In genomic region chr3:66076861-66077495, GRCh38 we compare ENCODE assay signal across 19 cellular contexts. TPM values are rescaled to one million over a fixed set of nuclear protein-coding genes. Genes with fewer than 3 reads are reported as not detected.
A peak's percentile ranks its signal among the peaks of the same experiment; 100 is the strongest.
DNase-seq lines count a peak whose midpoint lies in the region; ATAC-seq and TF ChIP-seq lines count a peak whose summit lies in the region.
"Had no signal": no experiment of that assay in that cellular context is flagged by ENCODE, and none has a peak within 500 bp of the region (broad histone marks: within the 10 kb centered on the region; RNA-seq: fewer than 3 reads in every experiment).

No MANE protein-coding gene starts in this region.

- peak in 1 of 2 donors; percentile 30 for TF ChIP-seq POLR2A in thyroid gland (IDR thresholded peaks at IDR 0.05)

- peaks cover 3 to 15% of the 10 kb centered on the region in 2 donors for H3K4me1 ChIP-seq in thyroid gland
- H3K4me1 ChIP-seq: tibial artery had no signal

- no peaks in the 10 kb centered on the region for H3K36me3 ChIP-seq in thyroid gland
- H3K36me3 ChIP-seq: tibial artery had no signal

- H3K27ac ChIP-seq in thyroid gland: peak overlapping the region; percentile 59 to 89 (median 77)
- H3K27ac ChIP-seq: tibial artery had no signal

- DNase-seq in ELR (ENCODE audit: low read depth) (peak; percentile 16), amniotic stem cell (lab: John Stamatoyannopoulos, UW) (peak; percentile 64), kidney tubule cell (ENCODE audit: low spot score) (peak; percentile 4), thyroid gland (peak; percentile 63 to 70), middle frontal gyrus (ENCODE audit: extremely low spot score, low spot score) (no peak)
- DNase-seq in activated T-helper 2 cell treated with anti-CD3 and anti-CD28 coated beads, Interferon-gamma antibody, Interleukin-2, Interleukin-4, amounts not matched to agents 10 μg/mL and 5 μg/mL and 100 μg/mL, durations not matched to agents 14 hours and 24 hours and 36 hours (ENCODE audit: low spot score): no peak
- DNase-seq: activated CD8-positive, alpha-beta T cell treated with anti-CD3 and anti-CD28 coated beads, Interleukin-2, amount 10 ng/mL, durations not matched to agents 7 days and 5 days; activated T-cell treated with anti-CD3 and anti-CD28 coated beads, Interleukin-2, amount 50 U/mL, for 72 hours; caudate nucleus; CD4-positive, alpha-beta T cell; effector CD8-positive, alpha-beta T cell; HCEC 1CT; NCI-H1694 treated with DMSO at 0.1 percent for 48 hours; Right ventricle myocardium superior; tibial artery had no signal

- ATAC-seq in HG03439 (IDR thresholded peaks at IDR 0.05; ENCODE audit: unreplicated experiment): no peak
- ATAC-seq: activated CD8-positive, alpha-beta T cell treated with anti-CD3 and anti-CD28 coated beads, Interleukin-2, amount 10 ng/mL, durations not matched to agents 7 days and 5 days; activated T-cell treated with anti-CD3 and anti-CD28 coated beads, Interleukin-2, amount 50 U/mL, for 72 hours; WTC11 had no signal

- H3K9me3 Mint-ChIP-seq in activated T-helper 2 cell treated with anti-CD3 and anti-CD28 coated beads, Interferon-gamma antibody, Interleukin-2, Interleukin-4, amounts not matched to agents 10 μg/mL and 5 μg/mL and 100 μg/mL, durations not matched to agents 14 hours and 24 hours and 36 hours: peaks cover 3% of the 10 kb centered on the region
- H3K9me3 Mint-ChIP-seq: T-helper 1 cell treated with Interleukin-12 subunit alpha and Interleukin-12 subunit beta and Interleukin-4 antibody, amounts not matched to agents 30 μg/mL and 1 μg/mL, for 36 hours; WTC11 had no signal

- peaks cover 3% of the 10 kb centered on the region for H3K27me3 Mint-ChIP-seq in activated T-helper 2 cell treated with anti-CD3 and anti-CD28 coated beads, Interferon-gamma antibody, Interleukin-2, Interleukin-4, amounts not matched to agents 10 μg/mL and 5 μg/mL and 100 μg/mL, durations not matched to agents 14 hours and 24 hours and 36 hours (ENCODE audit: low read depth)
- H3K27me3 Mint-ChIP-seq: activated naive CD8-positive, alpha-beta T cell; CD4-positive, alpha-beta T cell had no signal

- H3K4me3 ChIP-seq in thyroid gland (replicated peaks in 1 of 3): no peak overlapping the region
- H3K4me3 ChIP-seq: tibial artery had no signal

- H3K36me3 Mint-ChIP-seq in activated T-helper 2 cell treated with anti-CD3 and anti-CD28 coated beads, Interferon-gamma antibody, Interleukin-2, Interleukin-4, amounts not matched to agents 10 μg/mL and 5 μg/mL and 100 μg/mL, durations not matched to agents 14 hours and 24 hours and 36 hours (ENCODE audit: low read depth): no peaks in the 10 kb centered on the region
- H3K36me3 Mint-ChIP-seq: activated naive CD8-positive, alpha-beta T cell; WTC11 had no signal

- whole genome bisulfite sequencing in thyroid gland, 2 donors: 50 to 60% methylated on average over 6 of the region's 6 CpGs

- H3K4me3 Mint-ChIP-seq in activated T-helper 2 cell treated with anti-CD3 and anti-CD28 coated beads, Interferon-gamma antibody, Interleukin-2, Interleukin-4, amounts not matched to agents 10 μg/mL and 5 μg/mL and 100 μg/mL, durations not matched to agents 14 hours and 24 hours and 36 hours (ENCODE audit: low read depth): no peak overlapping the region
- H3K4me3 Mint-ChIP-seq: activated CD8-positive, alpha-beta T cell treated with anti-CD3 and anti-CD28 coated beads, Interleukin-2, amount 10 ng/mL, durations not matched to agents 7 days and 5 days; activated naive CD8-positive, alpha-beta T cell; activated T-cell treated with anti-CD3 and anti-CD28 coated beads, Interleukin-2, amount 50 U/mL, for 72 hours; CD4-positive, alpha-beta T cell; T-helper 1 cell treated with Interleukin-12 subunit alpha and Interleukin-12 subunit beta and Interleukin-4 antibody, amounts not matched to agents 30 μg/mL and 1 μg/mL, for 36 hours; WTC11 had no signal

- TF ChIP-seq CTCF in thyroid gland (IDR thresholded peaks at IDR 0.05): no peak

- H3K27ac Mint-ChIP-seq in activated T-helper 2 cell treated with anti-CD3 and anti-CD28 coated beads, Interferon-gamma antibody, Interleukin-2, Interleukin-4, amounts not matched to agents 10 μg/mL and 5 μg/mL and 100 μg/mL, durations not matched to agents 14 hours and 24 hours and 36 hours: no peak overlapping the region
- H3K27ac Mint-ChIP-seq: activated CD8-positive, alpha-beta T cell treated with anti-CD3 and anti-CD28 coated beads, Interleukin-2, amount 10 ng/mL, durations not matched to agents 7 days and 5 days; activated naive CD8-positive, alpha-beta T cell; activated T-cell treated with anti-CD3 and anti-CD28 coated beads, Interleukin-2, amount 50 U/mL, for 72 hours; CD4-positive, alpha-beta T cell; T-helper 1 cell treated with Interleukin-12 subunit alpha and Interleukin-12 subunit beta and Interleukin-4 antibody, amounts not matched to agents 30 μg/mL and 1 μg/mL, for 36 hours; WTC11 had no signal

- no peaks in the 10 kb centered on the region for H3K9me3 ChIP-seq in thyroid gland
- H3K9me3 ChIP-seq: tibial artery had no signal

- no peaks in the 10 kb centered on the region for H3K27me3 ChIP-seq in thyroid gland
- H3K27me3 ChIP-seq: tibial artery had no signal

- H3K4me1 Mint-ChIP-seq in activated T-helper 2 cell treated with anti-CD3 and anti-CD28 coated beads, Interferon-gamma antibody, Interleukin-2, Interleukin-4, amounts not matched to agents 10 μg/mL and 5 μg/mL and 100 μg/mL, durations not matched to agents 14 hours and 24 hours and 36 hours (ENCODE audit: low read depth): no peaks in the 10 kb centered on the region
- H3K4me1 Mint-ChIP-seq: WTC11 had no signal

- intact Hi-C loops in thyroid gland (cut with DNase I): no loop called here
- intact Hi-C loops in activated T-helper 2 cell treated with anti-CD3 and anti-CD28 coated beads, Interferon-gamma antibody, Interleukin-2, Interleukin-4, amounts not matched to agents 10 μg/mL and 5 μg/mL and 100 μg/mL, durations not matched to agents 14 hours and 24 hours and 36 hours (cut with micrococcal nuclease): no loop called here

RNA-seq across cellular contexts. Expression of gene MAGI1, which starts 38.3 kb away (rescaled TPM):
- 100 to 1,000 TPM in 1 of 4 donors, 10 to 100 TPM in 3; 60.5 to 123 (median 87.5) TPM for total RNA-seq in thyroid gland
- 10.8 and 11.0 TPM in 2 replicates for total RNA-seq in activated T-helper 2 cell treated with anti-CD3 and anti-CD28 coated beads, Interferon-gamma antibody, Interleukin-2, Interleukin-4, amounts not matched to agents 10 μg/mL and 5 μg/mL and 100 μg/mL, durations not matched to agents 14 hours and 24 hours and 36 hours
- total RNA-seq: activated CD8-positive, alpha-beta T cell treated with anti-CD3 and anti-CD28 coated beads, Interleukin-2, amount 10 ng/mL, durations not matched to agents 7 days and 5 days; CD4-positive, alpha-beta T cell had no signal

Comparison
In these comparisons a context has a peak if more than half of its experiments do, and no peak if none do; other contexts are left out.
1. DNase-seq: peak in ELR (single experiment), amniotic stem cell (single experiment), kidney tubule cell (single experiment) and thyroid gland (2 of 2); none in activated T-helper 2 cell treated with anti-CD3 and anti-CD28 coated beads, Interferon-gamma antibody, Interleukin-2, Interleukin-4, amounts not matched to agents 10 μg/mL and 5 μg/mL and 100 μg/mL, durations not matched to agents 14 hours and 24 hours and 36 hours (single experiment) and middle frontal gyrus (single experiment).